In the genomic region with DNA sequence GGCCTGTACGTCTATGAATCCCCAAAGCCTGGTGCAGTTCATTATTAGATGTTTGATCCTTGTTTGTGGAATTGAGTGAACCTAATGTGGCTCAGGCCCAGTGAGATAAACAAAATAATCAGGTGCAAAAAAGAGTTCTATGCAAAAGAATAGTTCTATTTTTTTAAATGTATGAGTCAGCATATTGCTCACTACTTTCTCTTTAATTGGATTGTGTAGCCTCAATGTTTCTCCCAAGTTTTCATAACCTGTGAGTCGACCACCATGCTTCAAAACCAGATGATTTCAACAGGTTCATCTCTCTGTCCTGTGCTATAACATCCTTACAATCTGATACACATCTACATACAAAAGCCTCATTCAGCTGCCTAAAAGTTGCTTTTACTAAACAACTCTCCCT, we compare ENCODE assay signal across 23 cellular contexts.
"Had no signal": no experiment of that assay in that cellular context is flagged by ENCODE, and none has a peak within 500 bp of the region (broad histone marks: within the 10 kb centered on the region; RNA-seq: fewer than 3 reads in every experiment).

No MANE protein-coding gene starts in this region.

- H3K9me3 Mint-ChIP-seq: activated CD4-positive, alpha-beta T cell treated with anti-CD3 and anti-CD28 coated beads, Interleukin-2, amount 10 ng/mL, durations not matched to agents 7 days and 5 days; naive B cell; neural progenitor cell; stimulated activated memory B cell treated with anti-CD40 and anti-IgM and Interleukin-4, amounts not matched to agents 10 μg/mL and 1 μg/mL and 100 μg/mL, for 72 hours; T-helper 1 cell treated with Interleukin-12 subunit alpha and Interleukin-12 subunit beta and Interleukin-4 antibody, amounts not matched to agents 30 μg/mL and 1 μg/mL, for 36 hours had no signal

- ATAC-seq: gastroesophageal sphincter; left ventricle myocardium superior; mucosa of descending colon; sciatic nerve; stimulated activated memory B cell treated with anti-CD40 and anti-IgM and Interleukin-4, amounts not matched to agents 10 μg/mL and 1 μg/mL and 100 μg/mL, for 72 hours had no signal

- H3K4me1 ChIP-seq: gastroesophageal sphincter, testis, upper lobe of left lung had no signal

- H3K36me3 Mint-ChIP-seq: immature natural killer cell; naive B cell; neural progenitor cell; stimulated activated memory B cell treated with anti-CD40 and anti-IgM and Interleukin-4, amounts not matched to agents 10 μg/mL and 1 μg/mL and 100 μg/mL, for 72 hours had no signal

- H3K4me3 ChIP-seq: cardiac muscle cell, dorsolateral prefrontal cortex, gastroesophageal sphincter, mucosa of descending colon, neural progenitor cell, ovary, testis, upper lobe of left lung had no signal

- H3K4me1 Mint-ChIP-seq: activated CD4-positive, alpha-beta T cell treated with anti-CD3 and anti-CD28 coated beads, Interleukin-2, amount 10 ng/mL, durations not matched to agents 7 days and 5 days; immature natural killer cell; naive B cell; neural progenitor cell; stimulated activated memory B cell treated with anti-CD40 and anti-IgM and Interleukin-4, amounts not matched to agents 10 μg/mL and 1 μg/mL and 100 μg/mL, for 72 hours had no signal

- H3K27me3 ChIP-seq: cardiac muscle cell, dorsolateral prefrontal cortex, gastroesophageal sphincter, neural progenitor cell, ovary, testis, upper lobe of left lung had no signal

- H3K27ac Mint-ChIP-seq: activated CD4-positive, alpha-beta T cell treated with anti-CD3 and anti-CD28 coated beads, Interleukin-2, amount 10 ng/mL, durations not matched to agents 7 days and 5 days; immature natural killer cell; naive B cell; neural progenitor cell; stimulated activated memory B cell treated with anti-CD40 and anti-IgM and Interleukin-4, amounts not matched to agents 10 μg/mL and 1 μg/mL and 100 μg/mL, for 72 hours; T-helper 1 cell treated with Interleukin-12 subunit alpha and Interleukin-12 subunit beta and Interleukin-4 antibody, amounts not matched to agents 30 μg/mL and 1 μg/mL, for 36 hours had no signal

- H3K27ac ChIP-seq: cardiac muscle cell, epithelial cell of prostate, gastroesophageal sphincter, neural progenitor cell, ovary, testis, upper lobe of left lung had no signal

- H2AFZ ChIP-seq: neural progenitor cell had no signal

- H3K36me3 ChIP-seq: cardiac muscle cell, gastroesophageal sphincter, neural progenitor cell, ovary, upper lobe of left lung had no signal

- DNase-seq: activated CD4-positive, alpha-beta T cell treated with anti-CD3 and anti-CD28 coated beads, Interleukin-2, amount 10 ng/mL, durations not matched to agents 7 days and 5 days; activated CD8-positive, alpha-beta memory T cell treated with anti-CD3 and anti-CD28 coated beads, Interleukin-2, amount 50 U/mL, for 4 hours; activated effector memory CD4-positive, alpha-beta T cell treated with Interleukin-2 at 50 U/mL for 16 hours; activated naive CD4-positive, alpha-beta T cell treated with anti-CD3 and anti-CD28 coated beads, Interleukin-2, amount 50 U/mL, for 16 hours; activated T-cell treated with anti-CD3 and anti-CD28 coated beads, Interleukin-2, amount 50 U/mL, for 48 hours; dorsolateral prefrontal cortex; immature natural killer cell; kidney glomerular epithelial cell; left ventricle myocardium superior; mesenchymal stem cell; mucosa of descending colon; naive B cell; ovary; stimulated activated CD4-positive, alpha-beta T cell treated with anti-CD3 and anti-CD28 coated beads, Interleukin-4, amount 100 ng/mL, for 4 hours; testis; upper lobe of left lung had no signal

- H3K4me3 Mint-ChIP-seq: activated CD4-positive, alpha-beta T cell treated with anti-CD3 and anti-CD28 coated beads, Interleukin-2, amount 10 ng/mL, durations not matched to agents 7 days and 5 days; immature natural killer cell; naive B cell; neural progenitor cell; stimulated activated memory B cell treated with anti-CD40 and anti-IgM and Interleukin-4, amounts not matched to agents 10 μg/mL and 1 μg/mL and 100 μg/mL, for 72 hours; T-helper 1 cell treated with Interleukin-12 subunit alpha and Interleukin-12 subunit beta and Interleukin-4 antibody, amounts not matched to agents 30 μg/mL and 1 μg/mL, for 36 hours had no signal

- H3K4me2 ChIP-seq: neural progenitor cell had no signal

- H3K9ac ChIP-seq: neural progenitor cell had no signal

- H3K9me3 ChIP-seq: gastroesophageal sphincter, mucosa of descending colon, ovary, testis, upper lobe of left lung had no signal
